Comparison of ENCODE assay signal across 22 cellular contexts in the genomic region with DNA sequence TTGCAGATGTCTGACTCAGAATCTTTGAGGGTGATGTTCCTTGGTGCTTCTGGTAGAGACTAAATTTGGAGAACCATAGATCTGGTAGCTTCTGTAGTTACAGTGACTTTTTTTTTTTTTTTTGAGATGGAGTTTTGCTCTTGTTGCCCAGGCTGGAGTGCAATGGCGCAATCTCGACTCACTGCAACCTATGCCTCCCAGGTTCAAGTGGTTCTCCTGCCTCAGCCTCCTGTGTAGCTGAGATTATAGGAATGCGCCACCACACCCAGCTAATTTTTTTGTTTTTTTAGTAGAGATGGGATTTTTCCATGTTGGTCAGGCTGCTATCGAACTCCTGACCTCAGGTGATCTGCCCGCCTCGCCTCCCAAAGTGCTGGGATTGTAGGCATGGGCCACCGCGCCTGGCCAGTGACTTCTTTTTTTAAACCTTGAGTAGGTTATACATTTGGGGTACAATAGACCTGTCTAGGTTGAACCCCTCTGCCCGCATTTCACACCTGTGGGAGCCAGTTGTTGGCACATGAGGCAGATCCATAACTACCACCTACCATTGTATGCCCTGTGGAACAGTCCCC.
"Had no signal": no experiment of that assay in that cellular context is flagged by ENCODE, and none has a peak within 500 bp of the region (broad histone marks: within the 10 kb centered on the region; RNA-seq: fewer than 3 reads in every experiment).

No MANE protein-coding gene starts in this region.

- H3K27me3 Mint-ChIP-seq: dendritic cell treated with granulocyte-macrophage colony-stimulating factor and Interleukin-4, amounts not matched to agents 40 ng/mL and 50 ng/mL, for 4 days; effector memory CD8-positive, alpha-beta T cell; memory B cell; naive thymus-derived CD4-positive, alpha-beta T cell had no signal

- H3K9me3 ChIP-seq: colonic mucosa, esophagus squamous epithelium, gastrocnemius medialis, heart right ventricle, left ventricle myocardium inferior had no signal

- H3K4me3 Mint-ChIP-seq: dendritic cell treated with granulocyte-macrophage colony-stimulating factor and Interleukin-4, amounts not matched to agents 40 ng/mL and 50 ng/mL, for 4 days; effector memory CD8-positive, alpha-beta T cell; endodermal cell; memory B cell; naive thymus-derived CD4-positive, alpha-beta T cell had no signal

- DNase-seq: colonic mucosa; cortex of kidney; effector CD8-positive, alpha-beta T cell; effector memory CD8-positive, alpha-beta T cell; endodermal cell; esophagus squamous epithelium; foreskin fibroblast; foreskin melanocyte; gastrocnemius medialis; glutamatergic neuron; heart right ventricle; hippocampal formation; left cardiac atrium; left ventricle myocardium inferior; mammary epithelial cell; mesendoderm; midbrain; naive thymus-derived CD4-positive, alpha-beta T cell had no signal

- H3K27ac Mint-ChIP-seq: dendritic cell treated with granulocyte-macrophage colony-stimulating factor and Interleukin-4, amounts not matched to agents 40 ng/mL and 50 ng/mL, for 4 days; effector memory CD8-positive, alpha-beta T cell; endodermal cell; memory B cell; naive thymus-derived CD4-positive, alpha-beta T cell had no signal

- H3K27ac ChIP-seq: colonic mucosa, esophagus squamous epithelium, heart right ventricle, left ventricle myocardium inferior had no signal

- ATAC-seq: effector memory CD8-positive, alpha-beta T cell; esophagus mucosa; gastrocnemius medialis; heart right ventricle; left cardiac atrium; naive thymus-derived CD4-positive, alpha-beta T cell had no signal

- H3K4me1 ChIP-seq: colonic mucosa had no signal

- H3K27me3 ChIP-seq: colonic mucosa, esophagus squamous epithelium, gastrocnemius medialis, heart right ventricle had no signal

- H3K4me3 ChIP-seq: colonic mucosa, esophagus squamous epithelium, gastrocnemius medialis, heart right ventricle, left ventricle myocardium inferior, lung had no signal

- H3K4me1 Mint-ChIP-seq: endodermal cell had no signal

- H3K36me3 ChIP-seq: colonic mucosa, gastrocnemius medialis had no signal

- H3K9me3 Mint-ChIP-seq: dendritic cell treated with granulocyte-macrophage colony-stimulating factor and Interleukin-4, amounts not matched to agents 40 ng/mL and 50 ng/mL, for 4 days; effector memory CD8-positive, alpha-beta T cell; endodermal cell; memory B cell; naive thymus-derived CD4-positive, alpha-beta T cell had no signal
